Comparison of ENCODE assay signal across 1 cellular context in genomic region chr1:9235560-9235959, GRCh38.
TF ChIP-seq lines count a peak whose summit lies in the region.

No MANE protein-coding gene starts in this region.

TF ChIP-seq in SK-N-SH, 30 proteins besides CTCF, POLR2A, EP300 and RAD21 (continued from another document):
- no peak for TF ChIP-seq PBX3 (IDR thresholded peaks at IDR 0.05)
- no peak for TF ChIP-seq FOXJ3 (CRISPR knock-in tag; IDR thresholded peaks at IDR 0.05)
- no peak for TF ChIP-seq YY1 (IDR thresholded peaks at IDR 0.05; ENCODE audit: low read depth)
- no peak for TF ChIP-seq FOXM1 (IDR thresholded peaks at IDR 0.05; ENCODE audit: low read depth)
- TF ChIP-seq REST (IDR thresholded peaks at IDR 0.05; ENCODE audit: low read depth, low read length): no peak
